22 cellular contexts compared by ENCODE assay signal in the genomic region with DNA sequence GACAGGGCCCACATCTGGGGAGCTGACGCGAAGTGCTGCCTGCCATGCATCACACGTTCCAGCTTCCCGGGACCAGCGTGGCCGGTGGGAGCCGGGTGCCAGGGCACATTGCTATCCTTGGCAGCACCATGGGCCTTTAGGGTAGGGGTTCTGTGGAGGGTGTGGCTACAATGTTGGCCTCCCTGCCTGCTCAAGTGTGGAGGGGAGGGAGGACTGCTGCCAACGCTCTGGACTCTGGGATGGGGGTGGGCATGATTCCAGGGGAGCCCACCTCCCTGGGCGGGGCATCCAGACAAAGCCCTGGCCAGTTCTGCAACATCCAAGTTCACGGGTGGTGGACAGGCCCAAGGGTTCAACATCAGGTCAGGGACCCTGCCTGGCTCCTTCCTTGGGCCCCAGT. TPM values are rescaled to one million over a fixed set of nuclear protein-coding genes. Genes with fewer than 3 reads are reported as not detected.
A peak's percentile ranks its signal among the peaks of the same experiment; 100 is the strongest.
DNase-seq lines count a peak whose midpoint lies in the region; ATAC-seq and TF ChIP-seq lines count a peak whose summit lies in the region.
"Had no signal": no experiment of that assay in that cellular context is flagged by ENCODE, and none has a peak within 500 bp of the region (broad histone marks: within the 10 kb centered on the region; RNA-seq: fewer than 3 reads in every experiment).

No MANE protein-coding gene starts in this region.

- 91% methylated on average over 10 of the region's 10 CpGs for WGBS in smooth muscle cell (ENCODE audit: low lambda C conversion rate)

- no peak overlapping the region for H3K4me3 ChIP-seq in BLaER1 treated with 17β-estradiol and CSF1 and Interleukin-3, amounts not matched to agents 10 nM and 100 nM
- H3K4me3 ChIP-seq in smooth muscle cell, result no peak overlapping the region
- H3K4me3 ChIP-seq: K562, left lung, mucosa of descending colon, suprapubic skin had no signal

- no peaks in the 10 kb centered on the region for H4K20me1 ChIP-seq in BLaER1 treated with 17β-estradiol and CSF1 and Interleukin-3, amounts not matched to agents 10 nM and 100 nM
- H4K20me1 ChIP-seq in smooth muscle cell (ENCODE audit: low read depth), result no peaks in the 10 kb centered on the region

- H3K27ac Mint-ChIP-seq in mesothelial cell of epicardium, result peak overlapping the region; percentile 91

- no peak overlapping the region for H2AFZ ChIP-seq in smooth muscle cell (ENCODE audit: low read depth)

- peaks cover 47% of the 10 kb centered on the region for H3K4me1 Mint-ChIP-seq in mesothelial cell of epicardium

- peak overlapping the region in 1 of 11 experiments; percentile 28; a peak in 1 of 22 replicates for H3K27ac ChIP-seq in BLaER1 treated with 17β-estradiol and CSF1 and Interleukin-3, amounts not matched to agents 10 nM and 100 nM
- peak overlapping the region; percentile 90 for H3K27ac ChIP-seq in RWPE1
- H3K27ac ChIP-seq in smooth muscle cell (ENCODE audit: low read depth), result no peak overlapping the region
- H3K27ac ChIP-seq: left lung, suprapubic skin had no signal

- no peaks in the 10 kb centered on the region for H3K36me3 ChIP-seq in BLaER1 treated with 17β-estradiol and CSF1 and Interleukin-3, amounts not matched to agents 10 nM and 100 nM
- H3K36me3 ChIP-seq in smooth muscle cell (ENCODE audit: low read depth), result no peaks in the 10 kb centered on the region
- H3K36me3 ChIP-seq: left lung had no signal

- peak; percentile 39 for DNase-seq in activated CD4-positive, alpha-beta T cell treated with anti-CD3 and anti-CD28 coated beads for 48 hours
- DNase-seq in activated CD4-positive, alpha-beta T cell treated with anti-CD3 and anti-CD28 coated beads for 1 hour, result no peak
- DNase-seq in RWPE1 (ENCODE audit: low spot score) (no peak), mesothelial cell of epicardium (ENCODE audit: low spot score in 2 of 2, unreplicated experiment in 2 of 2) (no peak), smooth muscle cell (lab: John Stamatoyannopoulos, UW; ENCODE audit: unreplicated experiment) (no peak), left lobe of liver (ENCODE audit: low spot score) (no peak)
- DNase-seq: C1 segment of cervical spinal cord; cortex of kidney; DMS 273 treated with DMSO at 0.1 percent for 48 hours; left lung; MM.1S; mucosa of descending colon; NCI-H1436; NCI-H2171; NCI-H526; stimulated activated CD4-positive, alpha-beta T cell treated with anti-CD3 and anti-CD28 coated beads, Interleukin-12 subunit alpha, Interleukin-12 subunit beta, amount 100 ng/mL, for 4 hours; stimulated activated CD8-positive, alpha-beta memory T cell treated with anti-CD3 and anti-CD28 coated beads, Interleukin-4, amount 100 ng/mL, for 48 hours had no signal

- peaks cover 30 to 63% (median 54%) of the 10 kb centered on the region in 10 experiments for H3K4me1 ChIP-seq in BLaER1 treated with 17β-estradiol and CSF1 and Interleukin-3, amounts not matched to agents 10 nM and 100 nM
- H3K4me1 ChIP-seq in smooth muscle cell (ENCODE audit: low read depth), result peaks cover 13% of the 10 kb centered on the region

- CTCF ChIA-PET in RWPE1 (lab: Yijun Ruan, JAX), result interaction anchor here (0.6 to 1.2 kb wide), 3 partner anchors 18 to 112 kb away, joined by 3 to 6 read pairs (median 3); a partner anchor contains a TSS

- peaks cover 0 to 6% (median 0%) of the 10 kb centered on the region in 11 experiments; a peak in 2 of 22 replicates for H3K27me3 ChIP-seq in BLaER1 treated with 17β-estradiol and CSF1 and Interleukin-3, amounts not matched to agents 10 nM and 100 nM
- no peaks in the 10 kb centered on the region for H3K27me3 ChIP-seq in smooth muscle cell (ENCODE audit: low read depth)
- H3K27me3 ChIP-seq: left lung, suprapubic skin had no signal

- no peaks in the 10 kb centered on the region for H3K9me3 ChIP-seq in BLaER1 treated with 17β-estradiol and CSF1 and Interleukin-3, amounts not matched to agents 10 nM and 100 nM (replicated peaks in 1 of 11)
- no peaks in the 10 kb centered on the region for H3K9me3 ChIP-seq in smooth muscle cell (replicated peaks; ENCODE audit: low read depth)
- H3K9me3 ChIP-seq: left lung, mucosa of descending colon, suprapubic skin had no signal

- H3K27me3 Mint-ChIP-seq in mesothelial cell of epicardium (ENCODE audit: low read depth), result no peaks in the 10 kb centered on the region

- H3K79me2 ChIP-seq in smooth muscle cell (ENCODE audit: low read depth), result no peaks in the 10 kb centered on the region

- H3K4me2 ChIP-seq in BLaER1 treated with 17β-estradiol and CSF1 and Interleukin-3, amounts not matched to agents 10 nM and 100 nM, result peak overlapping the region in 9 of 11 experiments; percentile 21 to 94 (median 88); a peak in 10 of 22 replicates
- H3K4me2 ChIP-seq in smooth muscle cell, result no peak overlapping the region

- ATAC-seq in left lobe of liver, result no peak
- no peak for ATAC-seq in GM21737 (IDR thresholded peaks at IDR 0.05; ENCODE audit: unreplicated experiment)
- ATAC-seq: K562, left lung, mucosa of descending colon had no signal

- POLR2A ChIA-PET in RWPE1 (lab: Yijun Ruan, JAX; ENCODE audit: low non-redundant PET), result interaction anchor here (0.5 kb wide), 1 partner anchor 35 kb away, joined by 4 read pairs; no protein-coding TSS in a partner anchor

- TF ChIP-seq CTCF in RWPE1 (conservative IDR thresholded peaks at IDR 0.05; ENCODE audit: low read depth) (no peak), mesothelial cell of epicardium (IDR thresholded peaks at IDR 0.05; ENCODE audit: unreplicated experiment) (no peak), smooth muscle cell (IDR thresholded peaks at IDR 0.05; ENCODE audit: borderline replicate concordance, insufficient read depth, poor library complexity, severe bottlenecking) (no peak)

- peaks cover 3% of the 10 kb centered on the region for H3K36me3 Mint-ChIP-seq in mesothelial cell of epicardium

- H3K9me3 Mint-ChIP-seq in mesothelial cell of epicardium, result no peaks in the 10 kb centered on the region

- H3K4me3 Mint-ChIP-seq in mesothelial cell of epicardium, result peak overlapping the region; percentile 58

- peaks cover 15% of the 10 kb centered on the region for H3F3A ChIP-seq in smooth muscle cell (ENCODE audit: low read depth)

- H3K9ac ChIP-seq in BLaER1 treated with 17β-estradiol and CSF1 and Interleukin-3, amounts not matched to agents 10 nM and 100 nM, result peak overlapping the region in 1 of 11 experiments; percentile 47; a peak in 1 of 22 replicates
- no peak overlapping the region for H3K9ac ChIP-seq in smooth muscle cell (ENCODE audit: low read depth)

RNA-seq across cellular contexts. Expression of a gene that starts 13.9 kb away (rescaled TPM):
- total RNA-seq in mesothelial cell of epicardium (44.6 to 53.3 TPM (median 46.4 TPM) in 3 replicates), smooth muscle cell (2.7 and 3.6 TPM in 2 replicates), left lobe of liver (12.0 TPM)
- polyA plus RNA-seq in smooth muscle cell, result 4.1 and 9.1 TPM in 2 replicates
- total RNA-seq: glomerular endothelial cell had no signal

RNA-seq across cellular contexts. Expression of a gene that starts 21.3 kb away (rescaled TPM):
- total RNA-seq in mesothelial cell of epicardium, result 35.3 to 35.9 TPM (median 35.3 TPM) in 3 replicates
- total RNA-seq in smooth muscle cell, result 33.5 and 55.8 TPM in 2 replicates
- 70.7 and 71.5 TPM in 2 replicates for polyA plus RNA-seq in smooth muscle cell
- 25.2 TPM for total RNA-seq in left lobe of liver

RNA-seq across cellular contexts. Expression of a gene that starts 51.8 kb away (rescaled TPM):
- 141 to 146 TPM (median 142 TPM) in 3 replicates for total RNA-seq in mesothelial cell of epicardium
- total RNA-seq in smooth muscle cell, result 44.5 and 49.4 TPM in 2 replicates
- polyA plus RNA-seq in smooth muscle cell, result 53.6 and 56.1 TPM in 2 replicates
- total RNA-seq in left lobe of liver, result 23.1 TPM
